19 cellular contexts compared by ENCODE assay signal in the genomic region with DNA sequence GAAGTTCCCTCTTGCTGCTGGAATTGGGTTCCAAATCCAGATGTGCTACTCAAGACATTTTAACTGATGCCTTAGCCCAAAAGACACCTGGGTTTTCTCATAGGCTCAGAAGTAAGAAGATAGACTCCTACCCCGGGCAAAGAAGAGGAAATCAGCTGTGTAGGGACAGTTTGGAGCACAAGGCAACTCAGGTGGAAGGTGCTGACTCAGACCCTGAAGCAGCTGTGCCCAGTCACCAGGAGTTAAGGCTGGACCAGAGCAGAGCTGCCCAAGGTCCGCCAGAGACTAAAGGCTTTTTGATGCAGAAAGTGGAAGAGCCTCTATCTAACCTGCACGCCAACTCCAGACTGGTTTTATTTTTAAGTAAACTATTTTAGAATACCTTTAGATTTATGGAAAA. TPM values are rescaled to one million over a fixed set of nuclear protein-coding genes. Genes with fewer than 3 reads are reported as not detected.
DNase-seq lines count a peak whose midpoint lies in the region; ATAC-seq and TF ChIP-seq lines count a peak whose summit lies in the region.
"Had no signal": no experiment of that assay in that cellular context is flagged by ENCODE, and none has a peak within 500 bp of the region (broad histone marks: within the 10 kb centered on the region; RNA-seq: fewer than 3 reads in every experiment).

No MANE protein-coding gene starts in this region.

- no peak overlapping the region for H2AFZ ChIP-seq in PC-3 (ENCODE audit: low read length)

- no peak for ATAC-seq in activated CD8-positive, alpha-beta T cell treated with anti-CD3 and anti-CD28 coated beads, Interleukin-2, amount 10 ng/mL, durations not matched to agents 7 days and 5 days
- ATAC-seq in activated CD8-positive, alpha-beta T cell treated with anti-CD3 and anti-CD28 coated beads for 36 hours: no peak
- peak; percentile 72 for ATAC-seq in PC-3
- ATAC-seq in stimulated activated effector memory CD8-positive, alpha-beta T cell treated with anti-CD3 and anti-CD28 coated beads, Interleukin-12 subunit alpha, Interleukin-12 subunit beta, amount 100 ng/mL, for 72 hours: no peak
- ATAC-seq: Panc1 had no signal

- H3K36me3 Mint-ChIP-seq in activated CD8-positive, alpha-beta T cell treated with anti-CD3 and anti-CD28 coated beads, Interleukin-2, amount 10 ng/mL, durations not matched to agents 7 days and 5 days (ENCODE audit: low read depth): peaks cover 19% of the 10 kb centered on the region
- H3K36me3 Mint-ChIP-seq in activated CD8-positive, alpha-beta T cell treated with anti-CD3 and anti-CD28 coated beads for 36 hours (ENCODE audit: low read depth): peaks cover 3% of the 10 kb centered on the region
- H3K36me3 Mint-ChIP-seq in endothelial cell (ENCODE audit: low read depth, unreplicated experiment): peaks cover 45% of the 10 kb centered on the region
- H3K36me3 Mint-ChIP-seq in stimulated activated effector memory CD8-positive, alpha-beta T cell treated with anti-CD3 and anti-CD28 coated beads, Interleukin-12 subunit alpha, Interleukin-12 subunit beta, amount 100 ng/mL, for 72 hours: peaks cover 45% of the 10 kb centered on the region

- no peaks in the 10 kb centered on the region for H3F3A ChIP-seq in PC-3 (ENCODE audit: low read length, unreplicated experiment)

- H3K9me2 ChIP-seq in PC-3 (replicated peaks; ENCODE audit: low read length): no peaks in the 10 kb centered on the region

- CTCF ChIA-PET in activated CD8-positive, alpha-beta T cell treated with anti-CD3 and anti-CD28 coated beads, Interleukin-2, amount 10 ng/mL, durations not matched to agents 7 days and 5 days (lab: Charles Lee): interaction anchor here (1.0 kb wide), 1 partner anchor 26 kb away, joined by 4 read pairs; no protein-coding TSS in a partner anchor
- CTCF ChIA-PET in activated CD8-positive, alpha-beta T cell treated with anti-CD3 and anti-CD28 coated beads for 36 hours (lab: Charles Lee): interaction anchor here (1.6 kb wide), 1 partner anchor 11 kb away, joined by 4 read pairs; no protein-coding TSS in a partner anchor
- CTCF ChIA-PET in PC-3 (lab: Charles Lee): no interaction called here

- no peak for TF ChIP-seq CTCF in activated CD8-positive, alpha-beta T cell treated with anti-CD3 and anti-CD28 coated beads for 36 hours (IDR thresholded peaks at IDR 0.05)
- TF ChIP-seq CTCF in PC-3 (conservative IDR thresholded peaks at IDR 0.05; ENCODE audit: low read depth, low read length): no peak
- TF ChIP-seq CTCF in endothelial cell (IDR thresholded peaks at IDR 0.05; ENCODE audit: unreplicated experiment): no peak

- H3K9ac ChIP-seq in PC-3 (ENCODE audit: low read length): no peak overlapping the region

- no peaks in the 10 kb centered on the region for H4K20me1 ChIP-seq in PC-3 (ENCODE audit: low read length)

- H3K4me2 ChIP-seq in PC-3 (ENCODE audit: low read length): no peak overlapping the region

- H3K4me1 Mint-ChIP-seq in activated CD8-positive, alpha-beta T cell treated with anti-CD3 and anti-CD28 coated beads, Interleukin-2, amount 10 ng/mL, durations not matched to agents 7 days and 5 days (ENCODE audit: low read depth): peaks cover 17% of the 10 kb centered on the region
- H3K4me1 Mint-ChIP-seq in activated CD8-positive, alpha-beta T cell treated with anti-CD3 and anti-CD28 coated beads for 36 hours (ENCODE audit: low read depth): peaks cover 4% of the 10 kb centered on the region
- no peaks in the 10 kb centered on the region for H3K4me1 Mint-ChIP-seq in endothelial cell (ENCODE audit: unreplicated experiment)
- H3K4me1 Mint-ChIP-seq in stimulated activated effector memory CD8-positive, alpha-beta T cell treated with anti-CD3 and anti-CD28 coated beads, Interleukin-12 subunit alpha, Interleukin-12 subunit beta, amount 100 ng/mL, for 72 hours: peaks cover 12% of the 10 kb centered on the region

- BruUV-seq in PC-3 (replicated peaks; lab: Mats Ljungman, UMichigan): no TSS peak

- DNase-seq in activated CD8-positive, alpha-beta T cell treated with anti-CD3 and anti-CD28 coated beads, Interleukin-2, amount 10 ng/mL, durations not matched to agents 7 days and 5 days: no peak
- no peak for DNase-seq in activated CD8-positive, alpha-beta T cell treated with anti-CD3 and anti-CD28 coated beads for 36 hours
- no peak for DNase-seq in PC-3
- DNase-seq in endothelial cell (ENCODE audit: low spot score): no peak
- no peak for DNase-seq in stimulated activated effector memory CD8-positive, alpha-beta T cell treated with anti-CD3 and anti-CD28 coated beads, Interleukin-12 subunit alpha, Interleukin-12 subunit beta, amount 100 ng/mL, for 72 hours (ENCODE audit: low spot score in 2 of 2)
- DNase-seq in activated CD4-positive, CD25-positive, alpha-beta regulatory T cell treated with anti-CD3 and anti-CD28 coated beads, Interleukin-2, amount 50 U/mL, for 72 hours: no peak
- DNase-seq in NCI-H748 (lab: John Stamatoyannopoulos, UW; ENCODE audit: unreplicated experiment): no peak
- no peak for DNase-seq in mucosa of gallbladder (ENCODE audit: low spot score)
- DNase-seq: 8988T, Caco-2, H7, HFFc6, NCI-H1417 treated with DMSO at 0.1 percent for 48 hours, NCI-H187 treated with DMSO at 0.1 percent for 48 hours, NCI-H2227 treated with DMSO at 0.1 percent for 48 hours, NCI-H524 treated with DMSO at 0.1 percent for 48 hours had no signal

- no peaks in the 10 kb centered on the region for H3K27me3 Mint-ChIP-seq in activated CD8-positive, alpha-beta T cell treated with anti-CD3 and anti-CD28 coated beads, Interleukin-2, amount 10 ng/mL, durations not matched to agents 7 days and 5 days (ENCODE audit: low read depth)
- no peaks in the 10 kb centered on the region for H3K27me3 Mint-ChIP-seq in activated CD8-positive, alpha-beta T cell treated with anti-CD3 and anti-CD28 coated beads for 36 hours
- H3K27me3 Mint-ChIP-seq in endothelial cell (ENCODE audit: unreplicated experiment): peaks cover 10% of the 10 kb centered on the region
- H3K27me3 Mint-ChIP-seq: B cell had no signal

- POLR2A ChIA-PET in activated CD8-positive, alpha-beta T cell treated with anti-CD3 and anti-CD28 coated beads, Interleukin-2, amount 10 ng/mL, durations not matched to agents 7 days and 5 days (lab: Charles Lee): no interaction called here
- POLR2A ChIA-PET in activated CD8-positive, alpha-beta T cell treated with anti-CD3 and anti-CD28 coated beads for 36 hours (lab: Charles Lee): interaction anchor here (0.7 kb wide), 1 partner anchor 75 kb away, joined by 3 read pairs; no protein-coding TSS in a partner anchor
- POLR2A ChIA-PET in PC-3 (lab: Charles Lee; ENCODE audit: unreplicated experiment): no interaction called here

- no peaks in the 10 kb centered on the region for H3K4me1 ChIP-seq in PC-3 (ENCODE audit: insufficient read depth, low read length)
- H3K4me1 ChIP-seq: Caco-2 had no signal

- H3K27me3 ChIP-seq in PC-3 (ENCODE audit: low read length): no peaks in the 10 kb centered on the region

- H3K4me3 Mint-ChIP-seq in activated CD8-positive, alpha-beta T cell treated with anti-CD3 and anti-CD28 coated beads, Interleukin-2, amount 10 ng/mL, durations not matched to agents 7 days and 5 days: no peak overlapping the region
- H3K4me3 Mint-ChIP-seq in activated CD8-positive, alpha-beta T cell treated with anti-CD3 and anti-CD28 coated beads for 36 hours: no peak overlapping the region
- H3K4me3 Mint-ChIP-seq in endothelial cell (ENCODE audit: unreplicated experiment): peak overlapping the region; percentile 7
- no peak overlapping the region for H3K4me3 Mint-ChIP-seq in stimulated activated effector memory CD8-positive, alpha-beta T cell treated with anti-CD3 and anti-CD28 coated beads, Interleukin-12 subunit alpha, Interleukin-12 subunit beta, amount 100 ng/mL, for 72 hours
- H3K4me3 Mint-ChIP-seq: B cell, HFFc6 had no signal

- H3K79me2 ChIP-seq in PC-3 (ENCODE audit: low read length): no peaks in the 10 kb centered on the region

- no peaks in the 10 kb centered on the region for H3K36me3 ChIP-seq in PC-3 (ENCODE audit: low read depth, low read length)

- no peak overlapping the region for H3K4me3 ChIP-seq in PC-3 (ENCODE audit: low read length)

- no peaks in the 10 kb centered on the region for H3K9me3 ChIP-seq in PC-3 (ENCODE audit: low read length)
- H3K9me3 ChIP-seq: Caco-2 had no signal

- H3K27ac Mint-ChIP-seq in activated CD8-positive, alpha-beta T cell treated with anti-CD3 and anti-CD28 coated beads, Interleukin-2, amount 10 ng/mL, durations not matched to agents 7 days and 5 days: peak overlapping the region; percentile 7
- H3K27ac Mint-ChIP-seq in activated CD8-positive, alpha-beta T cell treated with anti-CD3 and anti-CD28 coated beads for 36 hours: no peak overlapping the region
- H3K27ac Mint-ChIP-seq in endothelial cell (ENCODE audit: unreplicated experiment): no peak overlapping the region
- peak overlapping the region; percentile 56 for H3K27ac Mint-ChIP-seq in stimulated activated effector memory CD8-positive, alpha-beta T cell treated with anti-CD3 and anti-CD28 coated beads, Interleukin-12 subunit alpha, Interleukin-12 subunit beta, amount 100 ng/mL, for 72 hours
- H3K27ac Mint-ChIP-seq: B cell, HFFc6 had no signal

- no peaks in the 10 kb centered on the region for H3K9me3 Mint-ChIP-seq in activated CD8-positive, alpha-beta T cell treated with anti-CD3 and anti-CD28 coated beads, Interleukin-2, amount 10 ng/mL, durations not matched to agents 7 days and 5 days (ENCODE audit: insufficient read depth)
- H3K9me3 Mint-ChIP-seq in activated CD8-positive, alpha-beta T cell treated with anti-CD3 and anti-CD28 coated beads for 36 hours: no peaks in the 10 kb centered on the region
- no peaks in the 10 kb centered on the region for H3K9me3 Mint-ChIP-seq in endothelial cell (ENCODE audit: unreplicated experiment)
- no peaks in the 10 kb centered on the region for H3K9me3 Mint-ChIP-seq in stimulated activated effector memory CD8-positive, alpha-beta T cell treated with anti-CD3 and anti-CD28 coated beads, Interleukin-12 subunit alpha, Interleukin-12 subunit beta, amount 100 ng/mL, for 72 hours
- H3K9me3 Mint-ChIP-seq: HFFc6 had no signal

- no peak overlapping the region for H3K27ac ChIP-seq in PC-3 (ENCODE audit: low read length)

- intact Hi-C loops in activated CD8-positive, alpha-beta T cell treated with anti-CD3 and anti-CD28 coated beads for 36 hours (cut with micrococcal nuclease): no loop called here
- intact Hi-C loops in PC-3 (cut with micrococcal nuclease): no loop called here

RNA-seq across cellular contexts. Expression of gene KLC2, which starts 9.7 kb away (rescaled TPM):
- 10 to 100 TPM; 53.5 to 59.8 TPM for total RNA-seq in activated CD8-positive, alpha-beta T cell treated with anti-CD3 and anti-CD28 coated beads, Interleukin-2, amount 10 ng/mL, durations not matched to agents 7 days and 5 days
- total RNA-seq in activated CD8-positive, alpha-beta T cell treated with anti-CD3 and anti-CD28 coated beads for 36 hours: 10 to 100 TPM; 32.2 to 35.2 TPM
- 32.1 and 51.5 TPM in 2 replicates for total RNA-seq in PC-3 (2014; rRNA removed)
- total RNA-seq in endothelial cell (ENCODE audit: unreplicated experiment): 35.1 TPM
- total RNA-seq in mucosa of gallbladder: 60.8 TPM

RNA-seq across cellular contexts. Expression of gene RAB1B, which starts 20.6 kb away (rescaled TPM):
- 100 to 1,000 TPM; 160 to 170 TPM for total RNA-seq in activated CD8-positive, alpha-beta T cell treated with anti-CD3 and anti-CD28 coated beads, Interleukin-2, amount 10 ng/mL, durations not matched to agents 7 days and 5 days
- total RNA-seq in activated CD8-positive, alpha-beta T cell treated with anti-CD3 and anti-CD28 coated beads for 36 hours: 10 to 100 TPM; 97.9 to 98.2 TPM
- total RNA-seq in PC-3 (2014; rRNA removed) (355 and 380 TPM in 2 replicates), endothelial cell (ENCODE audit: unreplicated experiment) (189 TPM), mucosa of gallbladder (187 TPM)

RNA-seq across cellular contexts. Expression of gene CNIH2, which starts 30.2 kb away (rescaled TPM):
- 1 to 10 TPM; 2.7 to 3.6 TPM for total RNA-seq in activated CD8-positive, alpha-beta T cell treated with anti-CD3 and anti-CD28 coated beads, Interleukin-2, amount 10 ng/mL, durations not matched to agents 7 days and 5 days
- 1 to 10 TPM in 1 of 2 experiments, under 1 TPM in 1; 0.96 to 2.0 TPM for total RNA-seq in activated CD8-positive, alpha-beta T cell treated with anti-CD3 and anti-CD28 coated beads for 36 hours
- total RNA-seq in PC-3 (2014; rRNA removed): 2.2 and 5.2 TPM in 2 replicates
- 1.9 TPM for total RNA-seq in endothelial cell (ENCODE audit: unreplicated experiment)
- 1.1 TPM for total RNA-seq in mucosa of gallbladder

RNA-seq across cellular contexts. Expression of gene YIF1A, which starts 41.1 kb away (rescaled TPM):
- total RNA-seq in activated CD8-positive, alpha-beta T cell treated with anti-CD3 and anti-CD28 coated beads, Interleukin-2, amount 10 ng/mL, durations not matched to agents 7 days and 5 days: 10 to 100 TPM; 46.6 to 58.6 TPM
- total RNA-seq in activated CD8-positive, alpha-beta T cell treated with anti-CD3 and anti-CD28 coated beads for 36 hours: 10 to 100 TPM; 57.4 to 64.0 TPM
- total RNA-seq in PC-3 (2014; rRNA removed) (196 and 236 TPM in 2 replicates), endothelial cell (ENCODE audit: unreplicated experiment) (48.0 TPM), mucosa of gallbladder (103 TPM)

RNA-seq across cellular contexts. Expression of gene TMEM151A, which starts 43.9 kb away (rescaled TPM):
- total RNA-seq in activated CD8-positive, alpha-beta T cell treated with anti-CD3 and anti-CD28 coated beads, Interleukin-2, amount 10 ng/mL, durations not matched to agents 7 days and 5 days: not detected
- not detected for total RNA-seq in activated CD8-positive, alpha-beta T cell treated with anti-CD3 and anti-CD28 coated beads for 36 hours
- total RNA-seq in PC-3 (2014; rRNA removed) (not detected in 2 replicates), endothelial cell (ENCODE audit: unreplicated experiment) (not detected), mucosa of gallbladder (61.6 TPM)
- total RNA-seq: M059J had no signal

Comparison
In these comparisons a context has a peak if more than half of its experiments do, and no peak if none do; other contexts are left out.
1. H3K27ac Mint-ChIP-seq: peak in activated CD8-positive, alpha-beta T cell treated with anti-CD3 and anti-CD28 coated beads, Interleukin-2, amount 10 ng/mL, durations not matched to agents 7 days and 5 days (single experiment) and stimulated activated effector memory CD8-positive, alpha-beta T cell treated with anti-CD3 and anti-CD28 coated beads, Interleukin-12 subunit alpha, Interleukin-12 subunit beta, amount 100 ng/mL, for 72 hours (single experiment); none in activated CD8-positive, alpha-beta T cell treated with anti-CD3 and anti-CD28 coated beads for 36 hours (single experiment) and endothelial cell (single experiment).